In genomic region chr9:35078066-35078465, GRCh38 we compare ENCODE assay signal across 10 cellular contexts. TPM values are rescaled to one million over a fixed set of nuclear protein-coding genes. Genes with fewer than 3 reads are reported as not detected.
DNase-seq lines count a peak whose midpoint lies in the region; ATAC-seq and TF ChIP-seq lines count a peak whose summit lies in the region.
"Had no signal": no experiment of that assay in that cellular context is flagged by ENCODE, and none has a peak within 500 bp of the region (broad histone marks: within the 10 kb centered on the region; RNA-seq: fewer than 3 reads in every experiment).

No MANE protein-coding gene starts in this region.

- no peak for TF ChIP-seq CTCF in DOHH2 (IDR thresholded peaks at IDR 0.05; ENCODE audit: low read depth, low read length, poor library complexity, severe bottlenecking)
- TF ChIP-seq CTCF in MM.1S (IDR thresholded peaks at IDR 0.05; ENCODE audit: low read length) = no peak

- H3K4me3 ChIP-seq in DOHH2 (ENCODE audit: low read length) (peak overlapping the region; percentile 90), MM.1S (ENCODE audit: low read length) (peak overlapping the region; percentile 83), neuron (ENCODE audit: low read length) (peak overlapping the region; percentile 60)

- no peaks in the 10 kb centered on the region for H3K27me3 Mint-ChIP-seq in central memory CD8-positive, alpha-beta T cell

- DNase-seq in MM.1S = no peak
- no peak for DNase-seq in central memory CD8-positive, alpha-beta T cell (ENCODE audit: low spot score in 2 of 2)
- DNase-seq in H4 (ENCODE audit: low spot score) = no peak
- DNase-seq in SW480 (ENCODE audit: low spot score) = no peak
- no peak for DNase-seq in NCI-H1694 treated with DMSO at 0.1 percent for 48 hours (lab: John Stamatoyannopoulos, UW)
- DNase-seq: NK-92 treated with Interleukin-12 subunit alpha and Interleukin-12 subunit beta, amount 100 ng/mL, for 24 hours; stimulated activated CD4-positive, alpha-beta T cell treated with anti-CD3 and anti-CD28 coated beads, Interleukin-1b, Interleukin-23, amount 100 ng/mL, for 48 hours had no signal

- H3K9me3 Mint-ChIP-seq in central memory CD8-positive, alpha-beta T cell = no peaks in the 10 kb centered on the region

- H3K9me3 ChIP-seq in DOHH2 (ENCODE audit: control insufficient read depth, insufficient read depth, low read length) (no peaks in the 10 kb centered on the region), MM.1S (replicated peaks; ENCODE audit: insufficient read depth, low read length) (no peaks in the 10 kb centered on the region), neuron (ENCODE audit: low read length) (no peaks in the 10 kb centered on the region)

- H3K79me2 ChIP-seq in DOHH2 (ENCODE audit: control insufficient read depth, low read length) (peaks cover 30% of the 10 kb centered on the region), MM.1S (ENCODE audit: low read length) (peaks cover 47% of the 10 kb centered on the region)

- H3F3A ChIP-seq in DOHH2 (ENCODE audit: control insufficient read depth, insufficient read depth) = peaks cover 7% of the 10 kb centered on the region
- H3F3A ChIP-seq in MM.1S (ENCODE audit: insufficient read depth, low read length) = peaks cover 19% of the 10 kb centered on the region

- peak overlapping the region; percentile 92 for H3K4me3 Mint-ChIP-seq in central memory CD8-positive, alpha-beta T cell

- H3K27me3 ChIP-seq in DOHH2 (ENCODE audit: control insufficient read depth, low read length) (no peaks in the 10 kb centered on the region), MM.1S (replicated peaks; ENCODE audit: insufficient read depth, low read length) (no peaks in the 10 kb centered on the region), neuron (ENCODE audit: insufficient read depth, low read length) (no peaks in the 10 kb centered on the region)

- no peaks in the 10 kb centered on the region for H3K9me2 ChIP-seq in DOHH2 (replicated peaks; ENCODE audit: control insufficient read depth, low read length)
- H3K9me2 ChIP-seq in MM.1S (replicated peaks; ENCODE audit: insufficient read depth, low read length) = no peaks in the 10 kb centered on the region

- H3K27ac Mint-ChIP-seq in central memory CD8-positive, alpha-beta T cell (ENCODE audit: low read depth) = no peak overlapping the region

- H3K27ac ChIP-seq in DOHH2 (ENCODE audit: low read depth, low read length) = no peak overlapping the region
- H3K27ac ChIP-seq in MM.1S (ENCODE audit: low read length) = no peak overlapping the region

- H4K20me1 ChIP-seq in DOHH2 (ENCODE audit: control insufficient read depth, insufficient read depth, low read depth, low read length) = no peaks in the 10 kb centered on the region
- H4K20me1 ChIP-seq in MM.1S (ENCODE audit: insufficient read depth, low read length) = no peaks in the 10 kb centered on the region

- H3K4me2 ChIP-seq in DOHH2 (ENCODE audit: low read length) (peak overlapping the region; percentile 85), MM.1S (ENCODE audit: low read depth, low read length) (peak overlapping the region; percentile 88)

- no peak overlapping the region for H2AFZ ChIP-seq in MM.1S (ENCODE audit: low read length)
- H2AFZ ChIP-seq in neuron (ENCODE audit: low read depth, low read length) = no peak overlapping the region

- peaks cover 7% of the 10 kb centered on the region for H3K36me3 Mint-ChIP-seq in central memory CD8-positive, alpha-beta T cell (ENCODE audit: insufficient read depth)

- peaks cover 37% of the 10 kb centered on the region for H3K4me1 Mint-ChIP-seq in central memory CD8-positive, alpha-beta T cell

- H3K36me3 ChIP-seq in DOHH2 (ENCODE audit: control insufficient read depth, low read length) (peaks cover 54% of the 10 kb centered on the region), MM.1S (replicated peaks; ENCODE audit: insufficient read depth, low read length) (no peaks in the 10 kb centered on the region), neuron (ENCODE audit: insufficient read depth, low read length) (peaks cover 37% of the 10 kb centered on the region)

- peak overlapping the region; percentile 82; the same call in 1 of the 2 replicates for H3K9ac ChIP-seq in MM.1S (ENCODE audit: low read length)

- peaks cover 29% of the 10 kb centered on the region for H3K4me1 ChIP-seq in DOHH2 (ENCODE audit: control insufficient read depth, low read length)
- peaks cover 8% of the 10 kb centered on the region; the same call in 1 of the 2 replicates for H3K4me1 ChIP-seq in MM.1S (ENCODE audit: low read length)
- H3K4me1 ChIP-seq in neuron (ENCODE audit: insufficient read depth, low read length) = peaks cover 23% of the 10 kb centered on the region

- no peak for ATAC-seq in central memory CD8-positive, alpha-beta T cell (replicated peaks; ENCODE audit: extremely low read depth, poor library complexity, severe bottlenecking)
- ATAC-seq: left lobe of liver had no signal

RNA-seq across cellular contexts. Expression of gene FANCG, which starts 1.7 kb away (rescaled TPM):
- 67.6 and 84.0 TPM in 2 replicates for total RNA-seq in H4 (2014; rRNA removed; shearing (Covaris generic))

RNA-seq across cellular contexts. Expression of gene VCP, which starts 5.6 kb away (rescaled TPM):
- total RNA-seq in H4 (2014; rRNA removed; shearing (Covaris generic)) = 380 and 386 TPM in 2 replicates

RNA-seq across cellular contexts. Expression of gene PIGO, which starts 18.3 kb away (rescaled TPM):
- 23.4 and 32.1 TPM in 2 replicates for total RNA-seq in H4 (2014; rRNA removed; shearing (Covaris generic))

RNA-seq across cellular contexts. Expression of gene STOML2, which starts 24.9 kb away (rescaled TPM):
- total RNA-seq in H4 (2014; rRNA removed; shearing (Covaris generic)) = 131 and 198 TPM in 2 replicates

RNA-seq across cellular contexts. Expression of gene ATOSB, which starts 37.6 kb away (rescaled TPM):
- total RNA-seq in H4 (2014; rRNA removed; shearing (Covaris generic)) = 7.5 and 9.7 TPM in 2 replicates
